Comparison of ENCODE assay signal across 8 cellular contexts in genomic region chr9:112819635-112820496, GRCh38.
DNase-seq lines count a peak whose midpoint lies in the region; ATAC-seq and TF ChIP-seq lines count a peak whose summit lies in the region.

No MANE protein-coding gene starts in this region.

- peak; percentile 77 for TF ChIP-seq CTCF in psoas muscle (IDR thresholded peaks at IDR 0.05)

- ATAC-seq in GM21367 (IDR thresholded peaks at IDR 0.05; ENCODE audit: unreplicated experiment) (peak; percentile 81), psoas muscle (peak; percentile 99 to 100 (median 100))

- intact Hi-C loops in psoas muscle (cut with DNase I): loop anchor here (5.0 to 10.0 kb wide), 3 partner anchors 68 to 725 kb away; partner anchors contain the start of genes INIP (in 1 of the 2) and SNX30 (in 1 of the 2)

- H3K4me1 ChIP-seq in psoas muscle: peaks cover 7% of the 10 kb centered on the region
- no peaks in the 10 kb centered on the region for H3K4me1 ChIP-seq in effector memory CD4-positive, alpha-beta T cell (ENCODE audit: control insufficient read depth, insufficient read depth, low read length, poor library complexity, severe bottlenecking)

- peak overlapping the region; percentile 60 for H3K27ac ChIP-seq in psoas muscle
- no peak overlapping the region for H3K27ac ChIP-seq in effector memory CD4-positive, alpha-beta T cell (ENCODE audit: insufficient read depth, low read length, poor library complexity, severe bottlenecking)

- H3K36me3 ChIP-seq in psoas muscle (ENCODE audit: insufficient read depth in 1 of 2, low read depth in 1 of 2): no peaks in the 10 kb centered on the region
- peaks cover 4% of the 10 kb centered on the region for H3K36me3 ChIP-seq in effector memory CD4-positive, alpha-beta T cell (ENCODE audit: control insufficient read depth, insufficient read depth, low read length)

- WGBS in psoas muscle, 3 donors: 49 to 66% (median 54%) methylated on average over 7 of the region's 7 CpGs

- H3K27me3 ChIP-seq in psoas muscle (ENCODE audit: insufficient read depth in 3 of 3, low read length in 2 of 3): no peaks in the 10 kb centered on the region
- no peaks in the 10 kb centered on the region for H3K27me3 ChIP-seq in effector memory CD4-positive, alpha-beta T cell (replicated peaks; ENCODE audit: control insufficient read depth, insufficient read depth, low read length, poor library complexity, severe bottlenecking)

- peak; percentile 62 for DNase-seq in Daoy (ENCODE audit: low read depth)
- DNase-seq in NCI-H1092 (lab: John Stamatoyannopoulos, UW): peak; percentile 25
- peak; percentile 65 for DNase-seq in SW480 (ENCODE audit: low spot score)
- DNase-seq in foreskin melanocyte: peak; percentile 47
- peak; percentile 52 to 75 for DNase-seq in psoas muscle
- DNase-seq in effector memory CD4-positive, alpha-beta T cell: no peak
- DNase-seq in activated CD4-positive, alpha-beta T cell treated with anti-CD3 and anti-CD28 coated beads for 1 hour: no peak

- no peak overlapping the region for H3K4me3 ChIP-seq in psoas muscle
- no peak overlapping the region for H3K4me3 ChIP-seq in effector memory CD4-positive, alpha-beta T cell (ENCODE audit: insufficient read depth, low read depth, low read length, poor library complexity, severe bottlenecking)

- no peaks in the 10 kb centered on the region for H3K9me3 ChIP-seq in psoas muscle
- H3K9me3 ChIP-seq in effector memory CD4-positive, alpha-beta T cell (ENCODE audit: control insufficient read depth, low read length): no peaks in the 10 kb centered on the region

Comparison
In these comparisons a context has a peak if more than half of its experiments do, and no peak if none do; other contexts are left out.
1. DNase-seq: peak in Daoy (single experiment), NCI-H1092 (single experiment), SW480 (single experiment), foreskin melanocyte (single experiment) and psoas muscle (2 of 2); none in effector memory CD4-positive, alpha-beta T cell (0 of 3) and activated CD4-positive, alpha-beta T cell treated with anti-CD3 and anti-CD28 coated beads for 1 hour (single experiment).